In the genomic region with DNA sequence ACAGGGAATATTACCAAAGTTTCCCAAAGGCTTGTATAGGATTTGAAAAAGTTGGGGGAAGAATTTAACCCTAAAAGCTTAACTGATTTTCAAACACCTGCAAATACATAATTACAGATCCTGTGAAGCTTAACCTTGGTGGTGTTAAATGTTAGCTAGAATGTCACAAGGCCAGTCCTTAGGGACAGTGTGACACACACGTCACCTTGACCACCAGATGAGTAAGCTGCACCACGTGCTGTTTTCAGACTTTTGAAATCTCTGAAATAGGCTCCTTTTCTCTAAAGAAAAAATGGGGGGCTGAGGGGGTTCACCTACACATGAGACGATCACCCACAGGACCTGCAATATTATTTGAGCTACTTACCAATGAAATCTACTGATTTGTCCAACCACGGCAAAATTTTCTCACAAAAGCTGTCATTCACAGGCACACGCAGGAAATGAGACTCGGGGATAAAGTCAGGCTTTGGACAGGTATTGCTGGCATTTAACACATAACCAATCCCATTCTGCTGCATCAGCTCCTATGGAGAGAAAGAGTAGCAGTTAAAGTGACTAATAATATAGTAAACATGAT, we compare ENCODE assay signal across 10 cellular contexts.
DNase-seq lines count a peak whose midpoint lies in the region; ATAC-seq and TF ChIP-seq lines count a peak whose summit lies in the region.
"Had no signal": no experiment of that assay in that cellular context is flagged by ENCODE, and none has a peak within 500 bp of the region (broad histone marks: within the 10 kb centered on the region; RNA-seq: fewer than 3 reads in every experiment).

No MANE protein-coding gene starts in this region.

- intact Hi-C loops in OCI-LY7 (cut with micrococcal nuclease; ENCODE audit: unreplicated experiment): loop anchor here (10.0 kb wide), 1 partner anchor 168 kb away; no protein-coding TSS in a partner anchor

- WGBS in hepatocyte (ENCODE audit: low lambda C conversion rate, missing lambda C conversion rate): 79% methylated on average over 6 of the region's 6 CpGs

- no peaks in the 10 kb centered on the region for H3K4me1 ChIP-seq in hepatocyte (ENCODE audit: insufficient read depth)
- no peaks in the 10 kb centered on the region for H3K4me1 ChIP-seq in OCI-LY7 (ENCODE audit: insufficient read depth, low read length, poor library complexity, severe bottlenecking)
- H3K4me1 ChIP-seq in MM.1S (ENCODE audit: low read length): no peaks in the 10 kb centered on the region

- H3K79me2 ChIP-seq in hepatocyte (peaks cover 32% of the 10 kb centered on the region), OCI-LY7 (ENCODE audit: insufficient read depth, low read depth, low read length) (no peaks in the 10 kb centered on the region), MM.1S (ENCODE audit: low read length) (no peaks in the 10 kb centered on the region)

- H3K27ac ChIP-seq in hepatocyte (peak overlapping the region; percentile 88), OCI-LY7 (ENCODE audit: low read depth, low read length, poor library complexity, severe bottlenecking) (no peak overlapping the region), MM.1S (ENCODE audit: low read length) (no peak overlapping the region)

- H3K36me3 ChIP-seq in hepatocyte (replicated peaks; ENCODE audit: insufficient read depth, low read depth) (no peaks in the 10 kb centered on the region), OCI-LY7 (ENCODE audit: insufficient read depth, low read length) (no peaks in the 10 kb centered on the region), MM.1S (replicated peaks; ENCODE audit: insufficient read depth, low read length) (no peaks in the 10 kb centered on the region)

- H3K9me2 ChIP-seq in hepatocyte (replicated peaks; ENCODE audit: insufficient read depth) (no peaks in the 10 kb centered on the region), OCI-LY7 (ENCODE audit: insufficient read depth, low read length) (no peaks in the 10 kb centered on the region), MM.1S (replicated peaks; ENCODE audit: insufficient read depth, low read length) (no peaks in the 10 kb centered on the region)

- TF ChIP-seq CTCF in hepatocyte (IDR thresholded peaks at IDR 0.05; ENCODE audit: poor library complexity) (no peak), OCI-LY7 (conservative IDR thresholded peaks at IDR 0.05; ENCODE audit: low read length) (no peak), MM.1S (IDR thresholded peaks at IDR 0.05; ENCODE audit: low read length) (no peak)

- no peak overlapping the region for H3K4me2 ChIP-seq in hepatocyte
- no peak overlapping the region for H3K4me2 ChIP-seq in OCI-LY7 (ENCODE audit: low read length)
- no peak overlapping the region for H3K4me2 ChIP-seq in MM.1S (ENCODE audit: low read depth, low read length)

- no peaks in the 10 kb centered on the region for H3K9me3 ChIP-seq in hepatocyte (ENCODE audit: low read depth)
- no peaks in the 10 kb centered on the region for H3K9me3 ChIP-seq in OCI-LY7 (ENCODE audit: low read length)
- H3K9me3 ChIP-seq in MM.1S (replicated peaks; ENCODE audit: insufficient read depth, low read length): no peaks in the 10 kb centered on the region

- H2AFZ ChIP-seq in hepatocyte (no peak overlapping the region), OCI-LY7 (ENCODE audit: low read length) (no peak overlapping the region), MM.1S (ENCODE audit: low read length) (no peak overlapping the region)

- H3K4me3 ChIP-seq in hepatocyte (no peak overlapping the region), OCI-LY7 (ENCODE audit: low read depth, low read length, poor library complexity, severe bottlenecking) (no peak overlapping the region), MM.1S (ENCODE audit: low read length) (no peak overlapping the region)

- peak; percentile 24 for DNase-seq in hepatocyte (ENCODE audit: low spot score)
- DNase-seq in OCI-LY7 (ENCODE audit: low spot score): no peak
- no peak for DNase-seq in MM.1S
- DNase-seq in stimulated activated CD4-positive, alpha-beta T cell treated with anti-CD3 and anti-CD28 coated beads, Interleukin-4, amount 100 ng/mL, for 24 hours: no peak
- DNase-seq: NCI-H345, nephron progenitor cell had no signal

- H3K27me3 ChIP-seq in hepatocyte (no peaks in the 10 kb centered on the region), MM.1S (replicated peaks; ENCODE audit: insufficient read depth, low read length) (no peaks in the 10 kb centered on the region)

- CTCF ChIA-PET in OCI-LY7 (lab: Charles Lee; ENCODE audit: unreplicated experiment): no interaction called here

- no peak for TF ChIP-seq POLR2A in GM18505 (IDR thresholded peaks at IDR 0.05; ENCODE audit: borderline replicate concordance, extremely low read depth, insufficient read depth, insufficient read length)

- ATAC-seq in GM18505 (IDR thresholded peaks at IDR 0.05; ENCODE audit: unreplicated experiment) (peak; percentile 48), GM21360 (IDR thresholded peaks at IDR 0.05; ENCODE audit: unreplicated experiment) (peak; percentile 51), HG03196 (IDR thresholded peaks at IDR 0.05; ENCODE audit: unreplicated experiment) (peak; percentile 76), GM21526 (IDR thresholded peaks at IDR 0.05; ENCODE audit: low FRiP score, unreplicated experiment) (no peak)

- H4K20me1 ChIP-seq in hepatocyte (ENCODE audit: insufficient read depth, poor library complexity, severe bottlenecking) (no peaks in the 10 kb centered on the region), OCI-LY7 (ENCODE audit: insufficient read depth, low read length) (no peaks in the 10 kb centered on the region), MM.1S (ENCODE audit: insufficient read depth, low read length) (no peaks in the 10 kb centered on the region)

- no peaks in the 10 kb centered on the region for H3F3A ChIP-seq in MM.1S (ENCODE audit: insufficient read depth, low read length)

- no peak overlapping the region for H3K9ac ChIP-seq in MM.1S (ENCODE audit: low read length)

- BruUV-seq in OCI-LY7 (replicated peaks; lab: Mats Ljungman, UMichigan): no TSS peak

- POLR2A ChIA-PET in OCI-LY7 (lab: Charles Lee): interaction anchor here (0.7 to 1.3 kb wide), 2 partner anchors 9 to 191 kb away, joined by 3 to 4 read pairs; no protein-coding TSS in a partner anchor
